22 cellular contexts compared by ENCODE assay signal in genomic region chr19:20044663-20045062, GRCh38. TPM values are rescaled to one million over a fixed set of nuclear protein-coding genes. Genes with fewer than 3 reads are reported as not detected.
DNase-seq lines count a peak whose midpoint lies in the region; ATAC-seq and TF ChIP-seq lines count a peak whose summit lies in the region.
"Had no signal": no experiment of that assay in that cellular context is flagged by ENCODE, and none has a peak within 500 bp of the region (broad histone marks: within the 10 kb centered on the region; RNA-seq: fewer than 3 reads in every experiment).

No MANE protein-coding gene starts in this region.

- peak overlapping the region; percentile 1; the same call in 1 of the 2 replicates for H3K4me2 ChIP-seq in OCI-LY3 (ENCODE audit: low read length)

- peak overlapping the region in 1 of 3 experiments; percentile 14 for H3K4me3 Mint-ChIP-seq in nephron
- H3K4me3 Mint-ChIP-seq: CD14-positive monocyte; CD8-positive, alpha-beta memory T cell had no signal

- H3K36me3 ChIP-seq in OCI-LY3 (replicated peaks; ENCODE audit: low read depth, low read length): no peaks in the 10 kb centered on the region
- H3K36me3 ChIP-seq in heart left ventricle: no peaks in the 10 kb centered on the region
- H3K36me3 ChIP-seq: BE2C, SJSA1 had no signal

- H3K9me3 ChIP-seq in OCI-LY3 (ENCODE audit: insufficient read depth, low read length) (peaks cover 2% of the 10 kb centered on the region; the same call in 1 of the 2 replicates), heart left ventricle (no peaks in the 10 kb centered on the region)
- H3K9me3 ChIP-seq: BE2C, SJSA1 had no signal

- H3K27me3 Mint-ChIP-seq in nephron (ENCODE audit: low read depth): peaks cover 6% of the 10 kb centered on the region

- H3K9me3 Mint-ChIP-seq in nephron: peaks cover under 1% of the 10 kb centered on the region
- H3K9me3 Mint-ChIP-seq: CD8-positive, alpha-beta memory T cell had no signal

- no peaks in the 10 kb centered on the region for H3K27me3 ChIP-seq in OCI-LY3 (ENCODE audit: low read depth, low read length)
- H3K27me3 ChIP-seq in heart left ventricle: no peaks in the 10 kb centered on the region
- H3K27me3 ChIP-seq: BE2C, SJSA1 had no signal

- H4K20me1 ChIP-seq in OCI-LY3 (ENCODE audit: insufficient read depth, low read length): no peaks in the 10 kb centered on the region

- TF ChIP-seq CTCF in OCI-LY3 (IDR thresholded peaks at IDR 0.05; ENCODE audit: low read depth, low read length) (no peak), heart left ventricle (IDR thresholded peaks at IDR 0.05) (no peak), nephron (IDR thresholded peaks at IDR 0.05; ENCODE audit: unreplicated experiment in 3 of 3) (no peak)

- peak in 3 of 4 donors; percentile 30 to 88 (median 82) for ATAC-seq in heart left ventricle
- ATAC-seq in GM21360 (IDR thresholded peaks at IDR 0.05; ENCODE audit: unreplicated experiment): no peak
- ATAC-seq in HG03460 (IDR thresholded peaks at IDR 0.05; ENCODE audit: unreplicated experiment): no peak
- ATAC-seq in GM21723 (IDR thresholded peaks at IDR 0.05; ENCODE audit: unreplicated experiment): no peak
- ATAC-seq: PC-3 had no signal

- DNase-seq in DMS 273 (lab: John Stamatoyannopoulos, UW; ENCODE audit: unreplicated experiment) (peak; percentile 13), DMS 273 treated with DMSO at 0.1 percent for 48 hours (lab: John Stamatoyannopoulos, UW) (no peak), heart left ventricle (no peak)
- DNase-seq: BE2C; CD8-positive, alpha-beta memory T cell; DMS153; DND-41; NCI-H1092 treated with DMSO at 0.1 percent for 48 hours; NCI-H1436; NCI-H187; NCI-H2081 treated with DMSO at 0.1 percent for 48 hours; NCI-H446 treated with DMSO at 0.1 percent for 48 hours; PC-3 had no signal

- H2AFZ ChIP-seq in OCI-LY3 (ENCODE audit: low read depth, low read length): no peak overlapping the region

- H3K27ac ChIP-seq in OCI-LY3 (ENCODE audit: low read length) (no peak overlapping the region), heart left ventricle (no peak overlapping the region)
- H3K27ac ChIP-seq: 22Rv1, SJSA1 had no signal

- TF ChIP-seq POLR2A in heart left ventricle (IDR thresholded peaks at IDR 0.05): no peak

- H3K4me1 Mint-ChIP-seq in nephron: peaks cover 23% of the 10 kb centered on the region
- H3K4me1 Mint-ChIP-seq: CD14-positive monocyte had no signal

- no peaks in the 10 kb centered on the region for H3K36me3 Mint-ChIP-seq in nephron (ENCODE audit: low read depth)
- H3K36me3 Mint-ChIP-seq: CD14-positive monocyte; CD8-positive, alpha-beta memory T cell had no signal

- WGBS in heart left ventricle, 4 donors: 20 to 29% (median 26%) methylated on average over 3 of the region's 3 CpGs

- H3K4me3 ChIP-seq in OCI-LY3 (ENCODE audit: low read length): no peak overlapping the region
- H3K4me3 ChIP-seq in heart left ventricle: no peak overlapping the region
- H3K4me3 ChIP-seq: SJSA1 had no signal

- no peak overlapping the region for H3K9ac ChIP-seq in OCI-LY3 (ENCODE audit: low read length)

- H3K79me2 ChIP-seq in OCI-LY3 (ENCODE audit: low read length): no peaks in the 10 kb centered on the region

- intact Hi-C loops in heart left ventricle (cut with DNase I): no loop called here

- H3K4me1 ChIP-seq in OCI-LY3 (ENCODE audit: low read length): peaks cover 12% of the 10 kb centered on the region; the same call in 1 of the 2 replicates
- H3K4me1 ChIP-seq in heart left ventricle: peaks cover 0 to 11% (median 0%) of the 10 kb centered on the region in 12 donors
- H3K4me1 ChIP-seq: BE2C, SJSA1 had no signal

- peak overlapping the region in 2 of 3 experiments; percentile 14 to 22 for H3K27ac Mint-ChIP-seq in nephron
- H3K27ac Mint-ChIP-seq: CD14-positive monocyte had no signal

RNA-seq across cellular contexts. Expression of gene ZNF682, which starts 5.4 kb away (rescaled TPM):
- 1 to 10 TPM; 3.3 to 6.8 (median 5.5) TPM for total RNA-seq in heart left ventricle
- 10 to 100 TPM in 1 of 2 donors, 1 to 10 TPM in 1; 3.8 to 10.2 TPM for polyA plus RNA-seq in heart left ventricle
- total RNA-seq: HT-29 had no signal

RNA-seq across cellular contexts. Expression of gene ZNF90, which starts 33.1 kb away (rescaled TPM):
- 1 to 10 TPM in 3 of 9 donors, under 1 TPM in 6; 0.25 to 2.6 (median 0.54) TPM for total RNA-seq in heart left ventricle
- under 1 TPM; 0.57 to 0.99 TPM for polyA plus RNA-seq in heart left ventricle
- total RNA-seq: HT-29, PC-3 had no signal
- polyA plus RNA-seq: CD14-positive monocyte had no signal

Comparison
In these comparisons a context has a peak if more than half of its experiments do, and no peak if none do; other contexts are left out.
1. ATAC-seq: peak in heart left ventricle (3 of 4); none in GM21360 (single experiment), HG03460 (single experiment) and GM21723 (single experiment).